15 cellular contexts compared by ENCODE assay signal in the genomic region with DNA sequence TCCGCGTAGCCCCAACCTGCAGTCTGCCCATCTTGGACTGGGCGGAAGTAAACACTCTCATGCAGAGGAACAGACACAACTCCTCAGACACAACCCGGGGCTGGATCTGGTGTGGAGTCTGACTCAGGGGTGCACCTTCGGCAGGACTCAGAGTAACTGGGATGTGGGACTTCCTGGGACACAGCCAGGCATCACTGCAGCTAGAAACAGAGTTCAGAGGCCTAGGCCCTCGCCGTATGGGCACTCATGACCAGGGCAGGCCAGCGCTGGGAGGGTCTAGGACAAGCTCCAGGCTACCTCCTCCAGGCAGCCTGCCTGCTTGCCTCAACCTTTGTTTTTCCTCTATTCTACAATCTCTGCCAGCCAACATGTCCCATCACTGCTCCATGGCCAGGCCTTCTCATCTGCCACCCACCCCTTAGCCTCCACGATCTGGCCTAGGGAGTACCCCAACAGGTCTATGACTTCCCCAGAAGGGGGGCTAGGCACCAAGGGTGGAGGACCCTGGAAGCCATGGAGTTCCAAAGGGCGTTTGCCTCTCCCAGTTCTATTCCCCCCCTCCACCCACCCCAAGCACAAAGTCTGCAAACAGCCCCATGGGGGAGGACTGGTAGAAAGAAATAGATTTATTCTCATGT.
DNase-seq lines count a peak whose midpoint lies in the region; ATAC-seq and TF ChIP-seq lines count a peak whose summit lies in the region.
"Had no signal": no experiment of that assay in that cellular context is flagged by ENCODE, and none has a peak within 500 bp of the region (broad histone marks: within the 10 kb centered on the region; RNA-seq: fewer than 3 reads in every experiment).

No MANE protein-coding gene starts in this region.

- DNase-seq in Right ventricle myocardium inferior (ENCODE audit: missing footprints) (peak; percentile 32), left ventricle myocardium superior (no peak), coronary artery (ENCODE audit: low spot score) (peak; percentile 62), posterior vena cava (ENCODE audit: low spot score) (peak; percentile 65), MV-4-11 (lab: John Stamatoyannopoulos, UW) (no peak), SIG-M5 (lab: John Stamatoyannopoulos, UW) (no peak), left lobe of liver (ENCODE audit: low spot score) (no peak)
- DNase-seq: COR-L47; KG1; NCI-H1436; NCI-H2029; NCI-H2171 treated with DMSO at 0.1 percent for 48 hours; NCI-H446 treated with DMSO at 0.1 percent for 48 hours; NK-92 treated with Interleukin-12 subunit alpha and Interleukin-12 subunit beta, amount 100 ng/mL, for 24 hours had no signal

- no peak for TF ChIP-seq CTCF in coronary artery (IDR thresholded peaks at IDR 0.05)

- no peak overlapping the region for H3K27ac ChIP-seq in coronary artery
- H3K27ac ChIP-seq: C4-2B had no signal

- H3K4me3 ChIP-seq in coronary artery = no peak overlapping the region

- no peak for ATAC-seq in Right ventricle myocardium inferior
- no peak for ATAC-seq in left ventricle myocardium superior
- no peak for ATAC-seq in left lobe of liver

- intact Hi-C loops in Right ventricle myocardium inferior (cut with DNase I) (no loop called here), left ventricle myocardium superior (cut with micrococcal nuclease) (loop anchor here (10.0 kb wide), 1 partner anchor 91 kb away; no protein-coding TSS in a partner anchor), posterior vena cava (cut with DNase I) (loop anchor here (10.0 kb wide), 1 partner anchor 101 kb away; no protein-coding TSS in a partner anchor)

Comparison
In these comparisons a context has a peak if more than half of its experiments do, and no peak if none do; other contexts are left out.
1. DNase-seq: peak in Right ventricle myocardium inferior (single experiment), coronary artery (single experiment) and posterior vena cava (single experiment); none in left ventricle myocardium superior (single experiment), MV-4-11 (single experiment), SIG-M5 (single experiment) and left lobe of liver (single experiment).